In the genomic region with DNA sequence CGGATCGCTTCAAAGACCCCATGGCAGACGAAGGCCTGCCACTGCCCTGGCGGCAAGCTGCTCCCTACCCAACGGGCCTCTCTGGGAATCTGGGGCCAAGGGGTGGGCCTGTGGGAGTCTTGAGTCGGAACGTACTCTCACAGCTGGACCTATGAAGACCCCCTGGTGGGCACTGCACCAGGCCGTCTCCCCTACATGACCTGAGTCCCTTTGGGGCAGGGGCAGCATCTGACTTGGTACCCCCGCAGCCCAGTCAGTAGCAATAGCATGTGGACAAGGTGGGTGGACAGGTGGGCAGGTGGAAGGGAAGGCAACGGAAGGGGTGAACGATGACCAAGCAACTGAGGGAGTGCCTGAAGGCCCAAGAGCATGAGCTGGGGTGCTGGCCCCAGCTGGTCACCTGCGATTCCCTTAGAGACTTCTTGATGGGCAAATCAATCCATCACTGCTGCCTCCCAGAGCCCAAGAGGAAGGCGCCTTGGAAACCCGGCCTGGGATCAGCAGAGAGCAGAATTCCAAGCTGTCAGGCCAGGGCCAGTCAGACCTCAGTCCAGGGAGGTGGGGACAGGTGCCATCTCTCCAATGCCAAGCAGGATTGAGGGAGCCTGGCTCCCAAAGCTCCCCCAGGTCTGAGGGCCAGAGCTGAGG, we compare ENCODE assay signal across 19 cellular contexts. TPM values are rescaled to one million over a fixed set of nuclear protein-coding genes. Genes with fewer than 3 reads are reported as not detected.
"Had no signal": no experiment of that assay in that cellular context is flagged by ENCODE, and none has a peak within 500 bp of the region (broad histone marks: within the 10 kb centered on the region; RNA-seq: fewer than 3 reads in every experiment).

No MANE protein-coding gene starts in this region.

- H3K9me3 Mint-ChIP-seq: activated B cell treated with CpG ODN at 0.5 μM for 24 hours; activated CD4-positive, alpha-beta memory T cell treated with anti-CD3 and anti-CD28 coated beads for 36 hours; activated T-helper 1 cell treated with anti-CD3 and anti-CD28 coated beads, Interleukin-12 subunit alpha, Interleukin-12 subunit beta, Interleukin-2, Interleukin-4 antibody, amounts not matched to agents 30 ng/mL and 10 ng/mL and 1 ng/mL, durations not matched to agents 14 hours and 24 hours and 36 hours had no signal

- H3K4me3 Mint-ChIP-seq: activated B cell treated with CpG ODN at 0.5 μM for 24 hours; activated CD4-positive, alpha-beta memory T cell treated with anti-CD3 and anti-CD28 coated beads for 36 hours; activated naive CD8-positive, alpha-beta T cell had no signal

- H3K27ac ChIP-seq: cardiac muscle cell, epithelial cell of prostate, hepatocyte, tibial nerve, vagina had no signal

- H2AFZ ChIP-seq: hepatocyte had no signal

- H3K4me3 ChIP-seq: cardiac muscle cell, hepatocyte, tibial nerve, vagina had no signal

- DNase-seq: activated B cell treated with CpG ODN at 0.5 μM for 24 hours; activated CD4-positive, alpha-beta memory T cell treated with anti-CD3 and anti-CD28 coated beads for 36 hours; activated CD4-positive, alpha-beta T cell treated with anti-CD3 and anti-CD28 coated beads for 4 hours; activated T-cell treated with anti-CD3 and anti-CD28 coated beads for 4 hours; dermis blood vessel endothelial cell; midbrain; stimulated activated CD4-positive, alpha-beta T cell treated with anti-CD3 and anti-CD28 coated beads, Interleukin-12 subunit alpha, Interleukin-12 subunit beta, amount 100 ng/mL, for 4 hours; stimulated activated CD4-positive, alpha-beta T cell treated with anti-CD3 and anti-CD28 coated beads, Interleukin-1b, Interleukin-23, amount 100 ng/mL, for 48 hours; stimulated activated CD8-positive, alpha-beta memory T cell treated with anti-CD3 and anti-CD28 coated beads, Interleukin-4, amount 100 ng/mL, for 48 hours; stimulated activated naive CD4-positive, alpha-beta T cell; SW 1271 had no signal

- H3K4me2 ChIP-seq: hepatocyte had no signal

- H3K9me3 ChIP-seq: tibial nerve, vagina had no signal

- H3K27me3 Mint-ChIP-seq: activated B cell treated with CpG ODN at 0.5 μM for 24 hours; activated CD4-positive, alpha-beta memory T cell treated with anti-CD3 and anti-CD28 coated beads for 36 hours; activated naive CD8-positive, alpha-beta T cell had no signal

- H3K36me3 Mint-ChIP-seq: activated naive CD8-positive, alpha-beta T cell had no signal

- H3K27ac Mint-ChIP-seq: activated B cell treated with CpG ODN at 0.5 μM for 24 hours; activated CD4-positive, alpha-beta memory T cell treated with anti-CD3 and anti-CD28 coated beads for 36 hours; activated naive CD8-positive, alpha-beta T cell; activated T-helper 1 cell treated with anti-CD3 and anti-CD28 coated beads, Interleukin-12 subunit alpha, Interleukin-12 subunit beta, Interleukin-2, Interleukin-4 antibody, amounts not matched to agents 30 ng/mL and 10 ng/mL and 1 ng/mL, durations not matched to agents 14 hours and 24 hours and 36 hours had no signal

- H3K36me3 ChIP-seq: cardiac muscle cell had no signal

- H3K27me3 ChIP-seq: cardiac muscle cell, hepatocyte, tibial nerve, vagina had no signal

RNA-seq across cellular contexts. Expression of a gene that starts 42.7 kb away (rescaled TPM):
- total RNA-seq: chondrocyte had no signal
- polyA plus RNA-seq: cardiac muscle cell had no signal
